2 cellular contexts compared by ENCODE assay signal in genomic region chr7:2805213-2806003, GRCh38.
TF ChIP-seq lines count a peak whose summit lies in the region.

No MANE protein-coding gene starts in this region.

TF ChIP-seq in IMR-90, 13 proteins besides CTCF, POLR2A, EP300 and RAD21:
- no peak for TF ChIP-seq BHLHE40 (IDR thresholded peaks at IDR 0.05; ENCODE audit: low read depth, low read length)
- peak; percentile 46; the same call in 1 of the 2 replicates for TF ChIP-seq CEBPB (IDR thresholded peaks at IDR 0.05; ENCODE audit: low read depth, low read length)
TF ChIP-seq in IMR-90: peak in this region for 1.

TF ChIP-seq in K562, 482 proteins besides CTCF, POLR2A, EP300 and RAD21 (continues in another document):
- TF ChIP-seq STAT5B (CRISPR knock-in tag; IDR thresholded peaks at IDR 0.05) (no peak), SMAD4 (CRISPR knock-in tag; conservative IDR thresholded peaks at IDR 0.05) (peak; percentile 42; the same call in 1 of the 2 replicates), ZNF316 (IDR thresholded peaks at IDR 0.05) (0 out of 2 replicates have a peak, but pooled peaks have one; percentile 17), PYGO2 (tag; IDR thresholded peaks at IDR 0.05) (no peak), MNT (conservative IDR thresholded peaks at IDR 0.05) (no peak), CREB3 (tag; conservative IDR thresholded peaks at IDR 0.05; ENCODE audit: low read depth) (no peak), POLR2AphosphoS5 (IDR thresholded peaks at IDR 0.05; ENCODE audit: control insufficient read depth, insufficient read depth, low read depth, low read length) (no peak), MXD1 (CRISPR knock-in tag; IDR thresholded peaks at IDR 0.05; ENCODE audit: borderline replicate concordance, poor library complexity, severe bottlenecking) (no peak), MTF1 (CRISPR knock-in tag; IDR thresholded peaks at IDR 0.05; ENCODE audit: borderline replicate concordance) (no peak), KDM1A (IDR thresholded peaks at IDR 0.05) (peak; percentile 88), AFF4 (CRISPR knock-in tag; IDR thresholded peaks at IDR 0.05) (no peak), PHF21A (IDR thresholded peaks at IDR 0.05; ENCODE audit: borderline replicate concordance, low read depth) (peak; percentile 83; the same call in 1 of the 2 replicates), HOMEZ (CRISPR knock-in tag; IDR thresholded peaks at IDR 0.05) (no peak), SRSF1 (IDR thresholded peaks at IDR 0.05; ENCODE audit: low read depth, low read length) (no peak), ZBTB33 (CRISPR knock-in tag; IDR thresholded peaks at IDR 0.05) (no peak), HOXB6 (CRISPR knock-in tag; IDR thresholded peaks at IDR 0.05; ENCODE audit: borderline replicate concordance) (no peak), ZNF592 (IDR thresholded peaks at IDR 0.05) (no peak), SMARCB1 (IDR thresholded peaks at IDR 0.05; ENCODE audit: insufficient read length, low read depth) (no peak), RB1 (IDR thresholded peaks at IDR 0.05; ENCODE audit: low read depth) (no peak), XRCC5 (IDR thresholded peaks at IDR 0.05; ENCODE audit: low read depth, low read length) (no peak), ZNF583 (CRISPR knock-in tag; IDR thresholded peaks at IDR 0.05) (no peak), ZNF507 (tag; conservative IDR thresholded peaks at IDR 0.05) (no peak), CLOCK (CRISPR knock-in tag; IDR thresholded peaks at IDR 0.05; ENCODE audit: borderline replicate concordance) (no peak), IRF9 (tag; IDR thresholded peaks at IDR 0.05) (no peak), ZNF398 (CRISPR knock-in tag; IDR thresholded peaks at IDR 0.05) (no peak), LARP7 (IDR thresholded peaks at IDR 0.05) (no peak), CEBPB (tag; IDR thresholded peaks at IDR 0.05) (peak; percentile 88), ARID3A (IDR thresholded peaks at IDR 0.05; ENCODE audit: borderline replicate concordance, low read depth, low read length) (no peak), TCF15 (CRISPR knock-in tag; IDR thresholded peaks at IDR 0.05) (no peak), ZNF41 (CRISPR knock-in tag; conservative IDR thresholded peaks at IDR 0.05) (no peak), ZC3H11A (IDR thresholded peaks at IDR 0.05; ENCODE audit: low read depth, low read length) (no peak)
